In genomic region chr9:90114641-90115040, GRCh38 we compare ENCODE assay signal across 20 cellular contexts.
"Had no signal": no experiment of that assay in that cellular context is flagged by ENCODE, and none has a peak within 500 bp of the region (broad histone marks: within the 10 kb centered on the region; RNA-seq: fewer than 3 reads in every experiment).

No MANE protein-coding gene starts in this region.

- H3K27me3 ChIP-seq: body of pancreas, ovary, spleen, vagina had no signal

- ATAC-seq: activated CD8-positive, alpha-beta memory T cell treated with anti-CD3 and anti-CD28 coated beads, Interleukin-2, amount 10 ng/mL, durations not matched to agents 7 days and 5 days; activated CD8-positive, alpha-beta T cell treated with anti-CD3 and anti-CD28 coated beads for 36 hours; activated naive CD8-positive, alpha-beta T cell treated with anti-CD3 and anti-CD28 coated beads, Interleukin-2, amount 50 U/mL, for 24 hours; body of pancreas; effector memory CD8-positive, alpha-beta T cell; left lung had no signal

- FAIRE-seq: colon, endothelial cell of umbilical vein had no signal

- H3K4me1 ChIP-seq: body of pancreas, left lung, prostate gland, spleen, vagina had no signal

- H3K36me3 ChIP-seq: left lung, neutrophil, ovary, prostate gland, spleen, thoracic aorta, vagina had no signal

- H3K27ac ChIP-seq: body of pancreas, left lung, neutrophil, ovary, prostate gland, spleen, thoracic aorta, vagina had no signal

- H3K4me3 ChIP-seq: body of pancreas, left lung, ovary, prostate gland, spleen, thoracic aorta, vagina had no signal

- H3K9me3 ChIP-seq: body of pancreas, left lung, neutrophil, ovary, prostate gland, thoracic aorta, vagina had no signal

- DNase-seq: activated CD4-positive, alpha-beta T cell treated with anti-CD3 and anti-CD28 coated beads, Interleukin-2, amount 10 ng/mL, durations not matched to agents 7 days and 5 days; activated CD8-positive, alpha-beta memory T cell treated with anti-CD3 and anti-CD28 coated beads, Interleukin-2, amount 10 ng/mL, durations not matched to agents 7 days and 5 days; activated CD8-positive, alpha-beta T cell treated with anti-CD3 and anti-CD28 coated beads for 36 hours; activated gamma-delta T cell; activated naive CD4-positive, alpha-beta T cell treated with anti-CD3 and anti-CD28 coated beads, Interleukin-2, amount 50 U/mL, for 16 hours; activated naive CD8-positive, alpha-beta T cell treated with anti-CD3 and anti-CD28 coated beads, Interleukin-2, amount 50 U/mL, for 24 hours; body of pancreas; central memory CD4-positive, alpha-beta T cell; effector memory CD8-positive, alpha-beta T cell; left lung; ovary; spleen; stimulated activated CD4-positive, alpha-beta T cell treated with anti-CD3 and anti-CD28 coated beads, Interleukin-4, amount 100 ng/mL, for 1 hour; stimulated activated naive CD4-positive, alpha-beta T cell had no signal
